9 cellular contexts compared by ENCODE assay signal in genomic region chr18:77103181-77103875, GRCh38. TPM values are rescaled to one million over a fixed set of nuclear protein-coding genes. Genes with fewer than 3 reads are reported as not detected.
DNase-seq lines count a peak whose midpoint lies in the region; ATAC-seq and TF ChIP-seq lines count a peak whose summit lies in the region.
"Had no signal": no experiment of that assay in that cellular context is flagged by ENCODE, and none has a peak within 500 bp of the region (broad histone marks: within the 10 kb centered on the region; RNA-seq: fewer than 3 reads in every experiment).

No MANE protein-coding gene starts in this region.

- CTCF ChIA-PET in activated naive CD4-positive, alpha-beta T cell treated with anti-CD3 and anti-CD28 coated beads for 36 hours (lab: Charles Lee): interaction anchor here (1.0 to 3.4 kb wide), 4 partner anchors 21 to 39 kb away, joined by 3 to 21 read pairs (median 6); no protein-coding TSS in a partner anchor

- peak overlapping the region in 4 of 5 donors; percentile 40 to 90 (median 67) for H3K27ac ChIP-seq in adrenal gland
- H3K27ac ChIP-seq in tibial nerve: peak overlapping the region; percentile 27 to 90 (median 64)

- no peak for ATAC-seq in activated CD4-positive, CD25-positive, alpha-beta regulatory T cell treated with anti-CD3 and anti-CD28 coated beads, Interleukin-2, amount 50 U/mL, for 24 hours

- in situ Hi-C loops in ACHN (cut with HindIII; ENCODE audit: low pct_ligation_motif_present, low pct_unique_long_range_greater_than_20kb, low sequenced_read_pairs): no loop called here

- DNase-seq in activated naive CD4-positive, alpha-beta T cell treated with anti-CD3 and anti-CD28 coated beads for 36 hours: no peak
- DNase-seq in activated naive CD4-positive, alpha-beta T cell (lab: John Stamatoyannopoulos, UW): no peak
- DNase-seq in adrenal gland: peak in 1 of 7 donors; percentile 52
- DNase-seq in lower leg skin (ENCODE audit: low spot score in 2 of 2): peak; percentile 53 to 88
- no peak for DNase-seq in tibial nerve (ENCODE audit: low spot score in 2 of 2)
- no peak for DNase-seq in activated effector memory CD4-positive, alpha-beta T cell treated with Interleukin-2 at 50 U/mL for 16 hours
- no peak for DNase-seq in ACHN
- DNase-seq: NCI-H774 had no signal

- H3K36me3 Mint-ChIP-seq in activated naive CD4-positive, alpha-beta T cell treated with anti-CD3 and anti-CD28 coated beads for 36 hours (ENCODE audit: low read depth): peaks cover 41% of the 10 kb centered on the region

- TF ChIP-seq POLR2A in adrenal gland (IDR thresholded peaks at IDR 0.05) (no peak), lower leg skin (IDR thresholded peaks at IDR 0.05) (no peak), tibial nerve (IDR thresholded peaks at IDR 0.05) (no peak)

- H3K27me3 ChIP-seq in adrenal gland (no peaks in the 10 kb centered on the region), tibial nerve (no peaks in the 10 kb centered on the region)

- H3K36me3 ChIP-seq in adrenal gland (replicated peaks in 1 of 2) (no peaks in the 10 kb centered on the region), tibial nerve (no peaks in the 10 kb centered on the region)

- peak overlapping the region; percentile 98 for H3K27ac Mint-ChIP-seq in activated naive CD4-positive, alpha-beta T cell treated with anti-CD3 and anti-CD28 coated beads for 36 hours

- H3K9me3 ChIP-seq in adrenal gland (replicated peaks in 1 of 3) (no peaks in the 10 kb centered on the region), tibial nerve (no peaks in the 10 kb centered on the region)

- H3K4me1 ChIP-seq in adrenal gland (replicated peaks in 1 of 2): peaks cover 20 to 54% of the 10 kb centered on the region in 2 donors
- peaks cover 0 to 87% (median 62%) of the 10 kb centered on the region in 4 donors for H3K4me1 ChIP-seq in tibial nerve

- H3K4me3 ChIP-seq in adrenal gland: no peak overlapping the region
- no peak overlapping the region for H3K4me3 ChIP-seq in lower leg skin (ENCODE audit: low read depth, poor library complexity, severe bottlenecking)
- H3K4me3 ChIP-seq in tibial nerve: no peak overlapping the region

- intact Hi-C loops in activated naive CD4-positive, alpha-beta T cell treated with anti-CD3 and anti-CD28 coated beads for 36 hours (cut with micrococcal nuclease): loop anchor here (2.0 to 10.0 kb wide), 3 partner anchors 103 to 1889 kb away; partner anchors contain the start of genes TSHZ1 and ZNF516
- intact Hi-C loops in adrenal gland (cut with DNase I): no loop called here
- intact Hi-C loops in lower leg skin (cut with DNase I; ENCODE audit: low total_unique reads): no loop called here

- TF ChIP-seq EP300 in tibial nerve (IDR thresholded peaks at IDR 0.05): no peak

- WGBS in adrenal gland, 4 donors: 63 to 73% (median 68%) methylated on average over 16 of the region's 16 CpGs
- 73 to 78% methylated on average over 16 of the region's 16 CpGs for WGBS in lower leg skin, 2 donors
- 68 to 73% methylated on average over 16 of the region's 16 CpGs for WGBS in tibial nerve, 2 donors

- H3K4me1 Mint-ChIP-seq in activated naive CD4-positive, alpha-beta T cell treated with anti-CD3 and anti-CD28 coated beads for 36 hours (ENCODE audit: low read depth): peaks cover 95% of the 10 kb centered on the region

- peaks cover 4% of the 10 kb centered on the region for H3K9me3 Mint-ChIP-seq in activated naive CD4-positive, alpha-beta T cell treated with anti-CD3 and anti-CD28 coated beads for 36 hours

- TF ChIP-seq CTCF in adrenal gland (IDR thresholded peaks at IDR 0.05): no peak
- TF ChIP-seq CTCF in lower leg skin (IDR thresholded peaks at IDR 0.05): no peak
- TF ChIP-seq CTCF in tibial nerve (IDR thresholded peaks at IDR 0.05): no peak

- H3K4me3 Mint-ChIP-seq in activated naive CD4-positive, alpha-beta T cell treated with anti-CD3 and anti-CD28 coated beads for 36 hours: no peak overlapping the region

- H3K27me3 Mint-ChIP-seq in activated naive CD4-positive, alpha-beta T cell treated with anti-CD3 and anti-CD28 coated beads for 36 hours (ENCODE audit: low read depth): no peaks in the 10 kb centered on the region

RNA-seq across cellular contexts. Expression of gene MBP, which starts 29.3 kb away (rescaled TPM):
- 10 to 100 TPM; 35.9 to 36.6 TPM for total RNA-seq in activated naive CD4-positive, alpha-beta T cell treated with anti-CD3 and anti-CD28 coated beads for 36 hours
- total RNA-seq in adrenal gland (10 to 100 TPM; 11.2 to 23.7 (median 16.0) TPM), lower leg skin (10 to 100 TPM; 45.0 to 60.0 (median 51.9) TPM), tibial nerve (1,000 to 10,000 TPM in 3 of 4 donors, 100 to 1,000 TPM in 1; 831 to 1,485 (median 1,405) TPM)
- 1 to 10 TPM; 3.5 to 7.6 (median 6.2) TPM for polyA plus RNA-seq in adrenal gland

Comparison
In these comparisons a context has a peak if more than half of its experiments do, and no peak if none do; other contexts are left out.
1. DNase-seq: peak in lower leg skin (2 of 2); none in activated naive CD4-positive, alpha-beta T cell treated with anti-CD3 and anti-CD28 coated beads for 36 hours (single experiment), activated naive CD4-positive, alpha-beta T cell (0 of 4), tibial nerve (0 of 2), activated effector memory CD4-positive, alpha-beta T cell treated with Interleukin-2 at 50 U/mL for 16 hours (single experiment) and ACHN (single experiment).
2. RNA of gene MBP, which starts 29.3 kb away (total RNA-seq): 831 to 1,485 TPM in tibial nerve; 45.0 to 60.0 TPM in lower leg skin, 35.9 to 36.6 TPM in activated naive CD4-positive, alpha-beta T cell treated with anti-CD3 and anti-CD28 coated beads for 36 hours and 11.2 to 23.7 TPM in adrenal gland; every median in the first group is over 10 times any median in the second.